In genomic region chr18:27656167-27656778, GRCh38 we compare ENCODE assay signal across 15 cellular contexts.
A peak's percentile ranks its signal among the peaks of the same experiment; 100 is the strongest.
DNase-seq lines count a peak whose midpoint lies in the region; ATAC-seq and TF ChIP-seq lines count a peak whose summit lies in the region.
"Had no signal": no experiment of that assay in that cellular context is flagged by ENCODE, and none has a peak within 500 bp of the region (broad histone marks: within the 10 kb centered on the region; RNA-seq: fewer than 3 reads in every experiment).

No MANE protein-coding gene starts in this region.

- H3K27ac ChIP-seq in epithelial cell of prostate (no peak overlapping the region), upper lobe of left lung (no peak overlapping the region)

- no peaks in the 10 kb centered on the region for H3K4me1 ChIP-seq in upper lobe of left lung

- no peak for TF ChIP-seq EP300 in upper lobe of left lung (IDR thresholded peaks at IDR 0.05)

- ATAC-seq in GM19035 (IDR thresholded peaks at IDR 0.05; ENCODE audit: unreplicated experiment) (peak; percentile 41), upper lobe of left lung (ENCODE audit: low FRiP score in 2 of 2) (peak; percentile 17 to 65)
- ATAC-seq: natural killer cell; sciatic nerve; stimulated activated naive CD8-positive, alpha-beta T cell treated with anti-CD3 and anti-CD28 coated beads, Interleukin-15, amount 100 ng/mL, for 72 hours had no signal

- H3K4me3 ChIP-seq in upper lobe of left lung = no peak overlapping the region
- H3K4me3 ChIP-seq: HAP-1 had no signal

- WGBS in upper lobe of left lung, 2 donors = 34 to 40% methylated on average over 5 of the region's 5 CpGs

- no peaks in the 10 kb centered on the region for H3K27me3 ChIP-seq in upper lobe of left lung

- TF ChIP-seq POLR2A in upper lobe of left lung (IDR thresholded peaks at IDR 0.05) = no peak

- no peak for TF ChIP-seq CTCF in upper lobe of left lung (IDR thresholded peaks at IDR 0.05)

- intact Hi-C loops in head of caudate nucleus (cut with DNase I) = no loop called here

- peak; percentile 33 for DNase-seq in NCI-H226
- peak; percentile 39 for DNase-seq in epithelial cell of prostate (ENCODE audit: low read depth, low spot score)
- no peak for DNase-seq in upper lobe of left lung
- no peak for DNase-seq in head of caudate nucleus
- DNase-seq in cerebellar cortex (ENCODE audit: low spot score) = no peak
- no peak for DNase-seq in NCI-H446 (lab: John Stamatoyannopoulos, UW)
- DNase-seq: activated CD4-positive, alpha-beta T cell treated with anti-CD3 and anti-CD28 coated beads, Interleukin-2, amount 50 U/mL, for 48 hours; CD4-positive, alpha-beta memory T cell; effector CD4-positive, alpha-beta T cell; natural killer cell; stimulated activated naive CD8-positive, alpha-beta T cell treated with anti-CD3 and anti-CD28 coated beads, Interleukin-15, amount 100 ng/mL, for 72 hours; T-helper 9 cell had no signal

- H3K9me3 ChIP-seq in upper lobe of left lung = no peaks in the 10 kb centered on the region
- H3K9me3 ChIP-seq: HAP-1 had no signal

- H3K36me3 ChIP-seq in upper lobe of left lung = no peaks in the 10 kb centered on the region
- H3K36me3 ChIP-seq: HAP-1 had no signal

Comparison
In these comparisons a context has a peak if more than half of its experiments do, and no peak if none do; other contexts are left out.
1. DNase-seq: peak in NCI-H226 (single experiment) and epithelial cell of prostate (single experiment); none in upper lobe of left lung (0 of 2), head of caudate nucleus (0 of 42), cerebellar cortex (single experiment) and NCI-H446 (0 of 2).